ENCODE assay signal across 10 cellular contexts in genomic region chr20:20370087-20370575, GRCh38. TPM values are rescaled to one million over a fixed set of nuclear protein-coding genes. Genes with fewer than 3 reads are reported as not detected.
DNase-seq lines count a peak whose midpoint lies in the region; ATAC-seq and TF ChIP-seq lines count a peak whose summit lies in the region.
"Had no signal": no experiment of that assay in that cellular context is flagged by ENCODE, and none has a peak within 500 bp of the region (broad histone marks: within the 10 kb centered on the region; RNA-seq: fewer than 3 reads in every experiment).

No MANE protein-coding gene starts in this region.

- H3K9ac ChIP-seq in iPS-15b (ENCODE audit: low read depth, low read length) = no peak overlapping the region

- no TSS peak for BruUV-seq in Caco-2 (replicated peaks; lab: Mats Ljungman, UMichigan)

- TF ChIP-seq CTCF in CD14-positive monocyte (IDR thresholded peaks at IDR 0.05) = no peak
- no peak for TF ChIP-seq CTCF in Caco-2 (IDR thresholded peaks at IDR 0.05; ENCODE audit: insufficient read depth in 1 of 2, low read depth in 1 of 2, low read length in 1 of 2, severe bottlenecking in 1 of 2, unreplicated experiment in 1 of 2)
- no peak for TF ChIP-seq CTCF in VCaP (conservative IDR thresholded peaks at IDR 0.05)

- 0 out of 2 replicates have a peak, but pooled peaks cover 3% of the 10 kb centered on the region for H3K9me3 ChIP-seq in Caco-2
- H3K9me3 ChIP-seq in iPS-15b (ENCODE audit: control insufficient read depth, insufficient read depth, low read length) = no peaks in the 10 kb centered on the region
- H3K9me3 ChIP-seq: colonic mucosa, Peyer's patch had no signal

- H3K36me3 ChIP-seq in Caco-2 (ENCODE audit: control insufficient read depth, insufficient read depth, low read length) (no peaks in the 10 kb centered on the region), iPS-15b (ENCODE audit: control insufficient read depth, insufficient read depth, low read length) (no peaks in the 10 kb centered on the region)
- H3K36me3 ChIP-seq: colonic mucosa, Peyer's patch had no signal

- H3K27ac Mint-ChIP-seq in CD14-positive monocyte (no peak overlapping the region), Caco-2 (ENCODE audit: unreplicated experiment) (no peak overlapping the region)

- peaks cover 5 to 7% of the 10 kb centered on the region in 2 donors for H3K36me3 Mint-ChIP-seq in CD14-positive monocyte
- no peaks in the 10 kb centered on the region for H3K36me3 Mint-ChIP-seq in Caco-2 (ENCODE audit: insufficient read depth, unreplicated experiment)

- ATAC-seq in GM21619 (IDR thresholded peaks at IDR 0.05; ENCODE audit: unreplicated experiment) (no peak), GM21825 (IDR thresholded peaks at IDR 0.05; ENCODE audit: unreplicated experiment) (no peak), HG03571 (IDR thresholded peaks at IDR 0.05; ENCODE audit: unreplicated experiment) (no peak)

- H3K27me3 ChIP-seq in Caco-2 (replicated peaks; ENCODE audit: control insufficient read depth, insufficient read depth, low read length) (peaks cover 3% of the 10 kb centered on the region), iPS-15b (ENCODE audit: control insufficient read depth, insufficient read depth, low read length) (peaks cover 74% of the 10 kb centered on the region)

- H3K4me3 ChIP-seq in Caco-2 (ENCODE audit: low read depth, low read length) = no peak overlapping the region
- peak overlapping the region; percentile 59 for H3K4me3 ChIP-seq in iPS-15b (ENCODE audit: low read depth, low read length)
- H3K4me3 ChIP-seq: colonic mucosa had no signal

- CTCF ChIA-PET in Caco-2 (lab: Charles Lee) = no interaction called here

- intact Hi-C loops in CD14-positive monocyte (cut with micrococcal nuclease) = no loop called here
- intact Hi-C loops in Caco-2 (cut with micrococcal nuclease; ENCODE audit: unreplicated experiment) = no loop called here

- POLR2A ChIA-PET in Caco-2 (lab: Charles Lee) = no interaction called here

- H3K27me3 Mint-ChIP-seq in CD14-positive monocyte (ENCODE audit: low read depth in 3 of 3) (peaks cover 78 to 91% (median 80%) of the 10 kb centered on the region in 3 donors), Caco-2 (ENCODE audit: insufficient read depth, unreplicated experiment) (peaks cover 34% of the 10 kb centered on the region)

- H3K9me3 Mint-ChIP-seq in CD14-positive monocyte = peaks cover 0 to 11% (median 4%) of the 10 kb centered on the region in 7 donors
- no peaks in the 10 kb centered on the region for H3K9me3 Mint-ChIP-seq in Caco-2 (ENCODE audit: unreplicated experiment)

- DNase-seq in CD14-positive monocyte (ENCODE audit: low spot score) = no peak
- no peak for DNase-seq in Caco-2

- H3K4me3 Mint-ChIP-seq in CD14-positive monocyte = peak overlapping the region; percentile 47 to 84
- H3K4me3 Mint-ChIP-seq in Caco-2 (ENCODE audit: unreplicated experiment) = peak overlapping the region; percentile 69

- H3K4me1 Mint-ChIP-seq in CD14-positive monocyte = peaks cover 22% of the 10 kb centered on the region
- H3K4me1 Mint-ChIP-seq in Caco-2 (ENCODE audit: low read depth, unreplicated experiment) = peaks cover 7% of the 10 kb centered on the region

- peak overlapping the region; percentile 93 for H3K27ac ChIP-seq in VCaP
- H3K27ac ChIP-seq: colonic mucosa, Peyer's patch had no signal

- peaks cover 7% of the 10 kb centered on the region for H3K4me1 ChIP-seq in Caco-2
- peaks cover 31% of the 10 kb centered on the region for H3K4me1 ChIP-seq in iPS-15b (ENCODE audit: control insufficient read depth, insufficient read depth, low read length)

RNA-seq across cellular contexts. Expression of gene INSM1, which starts 2.2 kb away (rescaled TPM):
- polyA plus RNA-seq in CD14-positive monocyte = not detected
- total RNA-seq in Caco-2 (2022) = not detected in 2 replicates
- total RNA-seq: posterior vena cava had no signal
